21 cellular contexts compared by ENCODE assay signal in the genomic region with DNA sequence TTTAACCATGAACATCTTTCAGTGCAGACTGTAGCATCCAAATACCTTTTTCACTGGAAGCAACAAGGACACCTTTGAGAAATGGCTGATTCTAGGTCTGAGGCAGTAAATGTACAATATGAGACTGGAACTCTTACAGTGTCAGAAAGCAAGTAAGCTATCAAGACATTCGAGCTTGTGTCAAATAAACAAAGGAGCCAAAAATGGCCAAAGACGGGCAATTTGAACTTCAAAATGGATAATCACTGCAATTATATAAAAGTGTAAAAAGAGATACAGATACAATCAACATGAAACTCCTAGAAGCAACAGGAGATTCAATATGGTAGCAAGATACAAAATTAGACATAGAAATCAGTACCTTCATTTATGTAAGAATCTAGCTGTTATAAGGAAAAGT.
"Had no signal": no experiment of that assay in that cellular context is flagged by ENCODE, and none has a peak within 500 bp of the region (broad histone marks: within the 10 kb centered on the region; RNA-seq: fewer than 3 reads in every experiment).

No MANE protein-coding gene starts in this region.

- H3K9me3 Mint-ChIP-seq: activated CD4-positive, alpha-beta memory T cell treated with anti-CD3 and anti-CD28 coated beads, Interleukin-2, amount 10 ng/mL, durations not matched to agents 7 days and 5 days; activated naive CD4-positive, alpha-beta T cell treated with anti-CD3 and anti-CD28 coated beads, Interleukin-2, amount 50 U/mL, for 24 hours; activated T-cell treated with anti-CD3 and anti-CD28 coated beads, Interleukin-2, amount 50 U/mL, for 4 hours; endodermal cell; naive B cell had no signal

- H3K4me3 Mint-ChIP-seq: activated CD4-positive, alpha-beta memory T cell treated with anti-CD3 and anti-CD28 coated beads, Interleukin-2, amount 10 ng/mL, durations not matched to agents 7 days and 5 days had no signal

- FAIRE-seq: TTC549 had no signal

- H3K27ac ChIP-seq: brain microvascular endothelial cell, gastrocnemius medialis, right atrium auricular region, thoracic aorta had no signal

- H3K27ac Mint-ChIP-seq: activated CD4-positive, alpha-beta memory T cell treated with anti-CD3 and anti-CD28 coated beads, Interleukin-2, amount 10 ng/mL, durations not matched to agents 7 days and 5 days; activated naive CD4-positive, alpha-beta T cell treated with anti-CD3 and anti-CD28 coated beads, Interleukin-2, amount 50 U/mL, for 24 hours; endodermal cell; naive B cell; progenitor cell of endocrine pancreas; WTC11 had no signal

- H3K36me3 Mint-ChIP-seq: activated naive CD4-positive, alpha-beta T cell treated with anti-CD3 and anti-CD28 coated beads, Interleukin-2, amount 50 U/mL, for 24 hours; naive B cell; WTC11 had no signal

- H3K36me3 ChIP-seq: brain microvascular endothelial cell, gastrocnemius medialis, right atrium auricular region, thoracic aorta had no signal

- DNase-seq: activated CD4-positive, alpha-beta memory T cell treated with anti-CD3 and anti-CD28 coated beads, Interleukin-2, amount 10 ng/mL, durations not matched to agents 7 days and 5 days; activated CD4-positive, alpha-beta T cell treated with anti-CD3 and anti-CD28 coated beads for 4 hours; activated effector memory CD4-positive, alpha-beta T cell treated with anti-CD3 and anti-CD28 coated beads, Interleukin-2, amount 50 U/mL, for 16 hours; activated T-cell treated with anti-CD3 and anti-CD28 coated beads, Interleukin-2, amount 50 U/mL, for 4 hours; amniotic stem cell; brain microvascular endothelial cell; dermis blood vessel endothelial cell; endodermal cell; gastrocnemius medialis; naive B cell; nucleus accumbens; stimulated activated CD4-positive, alpha-beta T cell treated with anti-CD3 and anti-CD28 coated beads, Interleukin-4, amount 100 ng/mL, for 24 hours; stimulated activated naive CD8-positive, alpha-beta T cell treated with anti-CD3 and anti-CD28 coated beads, Interleukin-15, Interleukin-2, amounts not matched to agents 100 U/mL and 50 U/mL, for 24 hours; T-helper 2 cell had no signal

- H3K27me3 ChIP-seq: brain microvascular endothelial cell, gastrocnemius medialis, right atrium auricular region had no signal

- ATAC-seq: activated T-cell treated with anti-CD3 and anti-CD28 coated beads, Interleukin-2, amount 50 U/mL, for 4 hours; gastrocnemius medialis; stimulated activated naive CD8-positive, alpha-beta T cell treated with anti-CD3 and anti-CD28 coated beads, Interleukin-15, Interleukin-2, amounts not matched to agents 100 U/mL and 50 U/mL, for 24 hours; WTC11 had no signal

- H3K9me3 ChIP-seq: gastrocnemius medialis, right atrium auricular region, thoracic aorta had no signal

- H3K4me3 ChIP-seq: gastrocnemius medialis, lung, right atrium auricular region, thoracic aorta had no signal
